In the genomic region with DNA sequence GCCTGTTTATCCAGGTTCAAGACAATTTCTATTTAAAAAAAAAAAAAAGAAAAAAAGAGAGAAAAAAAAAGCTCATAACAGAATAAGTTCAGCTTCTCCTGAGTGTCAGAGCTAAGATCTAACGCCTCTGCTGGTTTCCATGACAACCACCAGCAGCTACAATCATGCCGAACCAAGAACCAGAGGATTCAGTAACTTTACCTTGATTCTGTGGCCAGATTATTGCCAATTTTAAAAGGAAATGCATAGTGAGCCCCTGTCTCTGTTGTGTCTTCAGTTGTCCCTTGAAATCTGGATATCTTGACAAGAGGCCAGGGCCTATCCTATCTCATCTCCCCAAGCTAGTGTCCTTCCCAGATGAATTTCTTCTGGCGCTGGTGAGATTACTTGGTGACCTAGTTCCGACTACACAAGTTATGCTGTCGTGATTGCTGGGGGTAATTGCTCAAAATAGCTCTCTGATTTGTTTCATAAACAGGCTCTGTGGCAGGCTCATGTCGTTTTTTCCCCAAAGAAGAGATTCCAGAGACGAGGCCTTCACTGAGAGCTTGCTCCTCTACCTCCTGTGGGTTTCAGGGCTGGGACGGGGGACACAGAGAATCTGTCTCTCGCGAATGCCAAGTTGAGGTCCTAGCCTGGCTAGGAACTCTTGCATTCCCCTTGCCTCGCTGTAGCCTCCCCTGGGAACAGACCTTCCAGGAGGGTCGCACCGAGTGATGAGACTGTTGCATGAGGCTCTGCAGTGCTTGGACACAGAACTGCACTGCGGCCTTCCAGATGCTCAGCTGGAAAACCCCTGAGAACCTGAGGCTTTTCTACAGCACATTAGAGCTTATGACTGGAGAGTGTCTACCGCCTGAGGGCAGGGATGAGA, we compare ENCODE assay signal across 19 cellular contexts. TPM values are rescaled to one million over a fixed set of nuclear protein-coding genes. Genes with fewer than 3 reads are reported as not detected.
DNase-seq lines count a peak whose midpoint lies in the region; ATAC-seq and TF ChIP-seq lines count a peak whose summit lies in the region.
"Had no signal": no experiment of that assay in that cellular context is flagged by ENCODE, and none has a peak within 500 bp of the region (broad histone marks: within the 10 kb centered on the region; RNA-seq: fewer than 3 reads in every experiment).

No MANE protein-coding gene starts in this region.

- no peak for TF ChIP-seq CTCF in heart left ventricle (IDR thresholded peaks at IDR 0.05)

- peaks cover 0 to 18% (median 0%) of the 10 kb centered on the region in 12 donors for H3K9me3 ChIP-seq in heart left ventricle
- H3K9me3 ChIP-seq in CD8-positive, alpha-beta memory T cell (ENCODE audit: low read length) = no peaks in the 10 kb centered on the region

- H3K4me3 Mint-ChIP-seq in CD8-positive, alpha-beta memory T cell = no peak overlapping the region
- H3K4me3 Mint-ChIP-seq: activated CD4-positive, alpha-beta memory T cell treated with anti-CD3 and anti-CD28 coated beads, Interleukin-2, amount 10 ng/mL, durations not matched to agents 7 days and 5 days; activated T-helper 17 cell treated with anti-CD3 and anti-CD28 coated beads, Interleukin-2, amount 50 U/mL, for 72 hours had no signal

- intact Hi-C loops in heart left ventricle (cut with DNase I) = loop anchor here in 3 of 10 donors (5.0 to 10.0 kb wide), 3 partner anchors 45 to 1537 kb away; partner anchors contain the start of gene KIF26B (in 1 of the 3)

- H3K9me3 Mint-ChIP-seq in CD8-positive, alpha-beta memory T cell = peaks cover 4 to 17% (median 8%) of the 10 kb centered on the region in 5 donors

- H3K4me1 ChIP-seq in heart left ventricle = peaks cover 0 to 20% (median 8%) of the 10 kb centered on the region in 12 donors
- no peaks in the 10 kb centered on the region for H3K4me1 ChIP-seq in CD8-positive, alpha-beta memory T cell (ENCODE audit: insufficient read depth, low read length)

- in situ Hi-C loops in G401 (cut with HindIII; ENCODE audit: low sequenced_read_pairs) = no loop called here

- H3K27me3 Mint-ChIP-seq in CD8-positive, alpha-beta memory T cell = peaks cover 4 to 5% of the 10 kb centered on the region in 2 donors
- H3K27me3 Mint-ChIP-seq: activated CD4-positive, alpha-beta memory T cell treated with anti-CD3 and anti-CD28 coated beads, Interleukin-2, amount 10 ng/mL, durations not matched to agents 7 days and 5 days; activated T-helper 17 cell treated with anti-CD3 and anti-CD28 coated beads, Interleukin-2, amount 50 U/mL, for 72 hours had no signal

- peaks cover 0 to 1% (median 0%) of the 10 kb centered on the region in 3 donors for H3K36me3 Mint-ChIP-seq in CD8-positive, alpha-beta memory T cell

- H3K27ac ChIP-seq in angular gyrus (ENCODE audit: low read depth, low read length) (peak overlapping the region; percentile 96), heart left ventricle (peak overlapping the region in 9 of 12 donors; percentile 31 to 73 (median 60))
- H3K27ac ChIP-seq in CD8-positive, alpha-beta memory T cell (ENCODE audit: low read depth, low read length) = no peak overlapping the region
- H3K27ac ChIP-seq: hepatocyte, VCaP had no signal

- peak overlapping the region in 3 of 8 donors; percentile 6 to 51 (median 29) for H3K27ac Mint-ChIP-seq in CD8-positive, alpha-beta memory T cell

- ATAC-seq in heart left ventricle (peak in 2 of 4 donors; percentile 27 to 47), HG03175 (IDR thresholded peaks at IDR 0.05; ENCODE audit: unreplicated experiment) (no peak), HG02571 (IDR thresholded peaks at IDR 0.05; ENCODE audit: unreplicated experiment) (no peak), HG03520 (IDR thresholded peaks at IDR 0.05; ENCODE audit: unreplicated experiment) (no peak)
- ATAC-seq: activated T-helper 17 cell treated with anti-CD3 and anti-CD28 coated beads, Interleukin-2, amount 50 U/mL, for 72 hours had no signal

- H3K36me3 ChIP-seq in heart left ventricle = no peaks in the 10 kb centered on the region
- no peaks in the 10 kb centered on the region for H3K36me3 ChIP-seq in CD8-positive, alpha-beta memory T cell (ENCODE audit: insufficient read depth, low read length)
- H3K36me3 ChIP-seq: esophagus muscularis mucosa had no signal

- peak; percentile 28 for DNase-seq in G401 (ENCODE audit: low spot score)
- DNase-seq in heart left ventricle = no peak
- peak; percentile 65 for DNase-seq in putamen (ENCODE audit: low spot score)
- DNase-seq in CD8-positive, alpha-beta memory T cell = no peak
- DNase-seq: activated CD4-positive, alpha-beta memory T cell treated with anti-CD3 and anti-CD28 coated beads, Interleukin-2, amount 10 ng/mL, durations not matched to agents 7 days and 5 days; AML-193; aorta; dermis blood vessel endothelial cell; DMS79; left cardiac atrium; MM.1S had no signal

- 52 to 75% (median 69%) methylated on average over 10 to 15 of the region's 15 CpGs for WGBS in heart left ventricle, 4 donors

- no peaks in the 10 kb centered on the region for H3K27me3 ChIP-seq in heart left ventricle
- no peaks in the 10 kb centered on the region for H3K27me3 ChIP-seq in CD8-positive, alpha-beta memory T cell (ENCODE audit: insufficient read depth, low read length, poor library complexity, severe bottlenecking)
- H3K27me3 ChIP-seq: esophagus muscularis mucosa, hepatocyte had no signal

- H3K4me3 ChIP-seq in heart left ventricle = no peak overlapping the region
- no peak overlapping the region for H3K4me3 ChIP-seq in CD8-positive, alpha-beta memory T cell (ENCODE audit: low read length)
- H3K4me3 ChIP-seq: esophagus muscularis mucosa, hepatocyte had no signal

- CTCF ChIA-PET in CD8-positive, alpha-beta memory T cell (lab: Charles Lee) = no interaction called here

- POLR2A ChIA-PET in CD8-positive, alpha-beta memory T cell (lab: Charles Lee) = no interaction called here

- TF ChIP-seq POLR2A in heart left ventricle (IDR thresholded peaks at IDR 0.05) = no peak

- H3K4me1 Mint-ChIP-seq in CD8-positive, alpha-beta memory T cell = peaks cover 1 to 4% (median 4%) of the 10 kb centered on the region in 3 donors

RNA-seq across cellular contexts. Expression of gene SCCPDH, which starts 32.4 kb away (rescaled TPM):
- total RNA-seq in G401 (2014; rRNA removed; shearing (Covaris generic)) = 66.9 and 69.1 TPM in 2 replicates
- 10 to 100 TPM; 22.0 to 36.4 (median 32.9) TPM for total RNA-seq in heart left ventricle
- polyA plus RNA-seq in heart left ventricle = 10 to 100 TPM; 13.8 to 27.3 TPM
- total RNA-seq in CD8-positive, alpha-beta memory T cell = 10 to 100 TPM; 39.5 to 41.0 TPM
- polyA plus RNA-seq in CD8-positive, alpha-beta memory T cell = 20.2 TPM

Comparison
In these comparisons a context has a peak if more than half of its experiments do, and no peak if none do; other contexts are left out.
1. DNase-seq: peak in G401 (single experiment) and putamen (single experiment); none in heart left ventricle (0 of 5) and CD8-positive, alpha-beta memory T cell (0 of 5).